ENCODE assay signal across 16 cellular contexts in the genomic region with DNA sequence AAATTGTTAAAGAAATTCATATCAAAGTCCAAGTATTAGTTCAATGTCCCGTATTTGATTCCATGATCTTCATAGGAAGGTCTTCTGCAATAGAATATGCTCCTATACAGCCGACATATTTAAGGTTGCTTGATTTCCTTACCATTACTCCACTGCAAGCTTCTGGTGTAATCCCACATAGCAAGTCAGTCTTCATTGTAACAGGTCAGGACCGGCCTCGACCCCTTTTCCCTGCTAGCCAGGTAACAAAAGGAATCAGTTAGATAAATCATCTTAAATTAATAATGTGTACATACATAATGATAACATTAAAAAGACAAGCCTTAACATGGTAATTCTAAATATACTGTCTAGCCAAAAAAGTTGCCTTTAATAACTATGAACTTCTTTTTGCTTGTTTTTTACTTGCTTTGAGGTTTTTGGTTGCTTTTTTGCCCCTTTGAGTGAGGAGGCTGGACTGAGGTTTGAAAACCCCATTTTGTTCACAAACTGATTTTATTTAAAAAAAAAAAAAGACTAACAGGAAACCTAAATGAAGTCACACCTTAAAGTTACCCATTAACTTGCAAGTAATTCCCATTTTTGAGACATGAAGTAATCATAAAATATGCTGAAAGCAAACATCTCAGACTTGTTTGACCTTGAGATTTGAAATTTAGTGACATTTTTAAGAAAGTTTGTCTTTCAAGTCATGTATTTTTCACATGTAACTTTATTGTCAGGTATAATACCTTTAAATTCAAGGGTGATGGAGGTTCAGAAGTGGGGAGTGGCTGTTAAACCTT.
"Had no signal": no experiment of that assay in that cellular context is flagged by ENCODE, and none has a peak within 500 bp of the region (broad histone marks: within the 10 kb centered on the region; RNA-seq: fewer than 3 reads in every experiment).

No MANE protein-coding gene starts in this region.

- H3K27ac Mint-ChIP-seq: stimulated activated naive B cell treated with anti-CD40 and anti-IgM and Interleukin-4, amounts not matched to agents 10 μg/mL and 1 μg/mL and 100 μg/mL, for 72 hours; type B pancreatic cell had no signal

- H3K9me3 ChIP-seq: lower lobe of right lung, neutrophil, prostate gland, sigmoid colon, suprapubic skin had no signal

- H3K27me3 Mint-ChIP-seq: activated CD8-positive, alpha-beta T cell treated with anti-CD3 and anti-CD28 coated beads for 36 hours; naive B cell; stimulated activated naive B cell treated with anti-CD40 and anti-IgM and Interleukin-4, amounts not matched to agents 10 μg/mL and 1 μg/mL and 100 μg/mL, for 72 hours; type B pancreatic cell had no signal

- H3K4me1 ChIP-seq: lower lobe of right lung, prostate gland, suprapubic skin had no signal

- H3K27ac ChIP-seq: lower lobe of right lung, neutrophil, prostate gland, sigmoid colon, suprapubic skin had no signal

- ATAC-seq: activated CD8-positive, alpha-beta T cell treated with anti-CD3 and anti-CD28 coated beads for 36 hours; esophagus mucosa; lower lobe of right lung; stimulated activated naive B cell treated with anti-CD40 and anti-IgM and Interleukin-4, amounts not matched to agents 10 μg/mL and 1 μg/mL and 100 μg/mL, for 72 hours had no signal

- DNase-seq: activated CD4-positive, alpha-beta T cell treated with anti-CD3 and anti-CD28 coated beads for 1 hour; activated CD8-positive, alpha-beta T cell treated with anti-CD3 and anti-CD28 coated beads for 36 hours; activated naive CD4-positive, alpha-beta T cell treated with anti-CD3 and anti-CD28 coated beads, Interleukin-2, amount 50 U/mL, for 16 hours; amygdala; islet precursor cell; lower lobe of right lung; naive B cell; sigmoid colon; stimulated activated CD4-positive, alpha-beta T cell treated with anti-CD3 and anti-CD28 coated beads, Interleukin-2, amount 100 ng/mL, for 24 hours; stimulated activated naive B cell treated with anti-CD40 and anti-IgM and Interleukin-4, amounts not matched to agents 10 μg/mL and 1 μg/mL and 100 μg/mL, for 72 hours; SW 1271 had no signal

- H3K27me3 ChIP-seq: neutrophil, sigmoid colon, suprapubic skin had no signal

- H3K4me3 ChIP-seq: lower lobe of right lung, prostate gland, sigmoid colon, suprapubic skin had no signal

- H3K9me3 Mint-ChIP-seq: activated CD8-positive, alpha-beta T cell treated with anti-CD3 and anti-CD28 coated beads for 36 hours; naive B cell; stimulated activated naive B cell treated with anti-CD40 and anti-IgM and Interleukin-4, amounts not matched to agents 10 μg/mL and 1 μg/mL and 100 μg/mL, for 72 hours; type B pancreatic cell had no signal

- H3K4me3 Mint-ChIP-seq: activated CD8-positive, alpha-beta T cell treated with anti-CD3 and anti-CD28 coated beads for 36 hours; naive B cell; stimulated activated naive B cell treated with anti-CD40 and anti-IgM and Interleukin-4, amounts not matched to agents 10 μg/mL and 1 μg/mL and 100 μg/mL, for 72 hours; type B pancreatic cell had no signal
